In genomic region chr6:158517038-158517437, GRCh38 we compare ENCODE assay signal across 1 cellular context.
TF ChIP-seq lines count a peak whose summit lies in the region.

No MANE protein-coding gene starts in this region.

TF ChIP-seq in GM12878, 131 proteins besides CTCF, POLR2A, EP300 and RAD21 (continued from another document):
- TF ChIP-seq, protein P1, sequence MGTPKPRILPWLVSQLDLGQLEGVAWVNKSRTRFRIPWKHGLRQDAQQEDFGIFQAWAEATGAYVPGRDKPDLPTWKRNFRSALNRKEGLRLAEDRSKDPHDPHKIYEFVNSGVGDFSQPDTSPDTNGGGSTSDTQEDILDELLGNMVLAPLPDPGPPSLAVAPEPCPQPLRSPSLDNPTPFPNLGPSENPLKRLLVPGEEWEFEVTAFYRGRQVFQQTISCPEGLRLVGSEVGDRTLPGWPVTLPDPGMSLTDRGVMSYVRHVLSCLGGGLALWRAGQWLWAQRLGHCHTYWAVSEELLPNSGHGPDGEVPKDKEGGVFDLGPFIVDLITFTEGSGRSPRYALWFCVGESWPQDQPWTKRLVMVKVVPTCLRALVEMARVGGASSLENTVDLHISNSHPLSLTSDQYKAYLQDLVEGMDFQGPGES (IDR thresholded peaks at IDR 0.05) = no peak
- TF ChIP-seq NR2F1 (conservative IDR thresholded peaks at IDR 0.05) (no peak), ZNF217 (IDR thresholded peaks at IDR 0.05) (no peak), HDGF (IDR thresholded peaks at IDR 0.05) (no peak), POLR2AphosphoS5 (IDR thresholded peaks at IDR 0.05; ENCODE audit: low read length) (no peak), TBL1XR1 (IDR thresholded peaks at IDR 0.05; ENCODE audit: low read depth, low read length) (no peak), HDAC6 (IDR thresholded peaks at IDR 0.05; ENCODE audit: unreplicated experiment) (no peak)
